1 cellular context compared by ENCODE assay signal in genomic region chr1:10626011-10626731, GRCh38.
TF ChIP-seq lines count a peak whose summit lies in the region.

No MANE protein-coding gene starts in this region.

TF ChIP-seq in HepG2, 621 proteins besides CTCF, POLR2A, EP300 and RAD21 (continued from another document):
- TF ChIP-seq, protein P1, sequence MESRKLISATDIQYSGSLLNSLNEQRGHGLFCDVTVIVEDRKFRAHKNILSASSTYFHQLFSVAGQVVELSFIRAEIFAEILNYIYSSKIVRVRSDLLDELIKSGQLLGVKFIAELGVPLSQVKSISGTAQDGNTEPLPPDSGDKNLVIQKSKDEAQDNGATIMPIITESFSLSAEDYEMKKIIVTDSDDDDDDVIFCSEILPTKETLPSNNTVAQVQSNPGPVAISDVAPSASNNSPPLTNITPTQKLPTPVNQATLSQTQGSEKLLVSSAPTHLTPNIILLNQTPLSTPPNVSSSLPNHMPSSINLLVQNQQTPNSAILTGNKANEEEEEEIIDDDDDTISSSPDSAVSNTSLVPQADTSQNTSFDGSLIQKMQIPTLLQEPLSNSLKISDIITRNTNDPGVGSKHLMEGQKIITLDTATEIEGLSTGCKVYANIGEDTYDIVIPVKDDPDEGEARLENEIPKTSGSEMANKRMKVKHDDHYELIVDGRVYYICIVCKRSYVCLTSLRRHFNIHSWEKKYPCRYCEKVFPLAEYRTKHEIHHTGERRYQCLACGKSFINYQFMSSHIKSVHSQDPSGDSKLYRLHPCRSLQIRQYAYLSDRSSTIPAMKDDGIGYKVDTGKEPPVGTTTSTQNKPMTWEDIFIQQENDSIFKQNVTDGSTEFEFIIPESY (CRISPR knock-in tag; IDR thresholded peaks at IDR 0.05): no peak
- TF ChIP-seq BCL3 (CRISPR knock-in tag; IDR thresholded peaks at IDR 0.05) (no peak), SMC3 (IDR thresholded peaks at IDR 0.05; ENCODE audit: low read length) (no peak), HMGA1 (CRISPR knock-in tag; conservative IDR thresholded peaks at IDR 0.05) (no peak), ZC3H4 (CRISPR knock-in tag; IDR thresholded peaks at IDR 0.05; ENCODE audit: borderline replicate concordance) (no peak), ZFP36L2 (CRISPR knock-in tag; IDR thresholded peaks at IDR 0.05) (no peak), ZNF713 (CRISPR knock-in tag; IDR thresholded peaks at IDR 0.05) (no peak), ATRX (CRISPR knock-in tag; IDR thresholded peaks at IDR 0.05; ENCODE audit: borderline replicate concordance) (no peak), MAZ (IDR thresholded peaks at IDR 0.05; ENCODE audit: borderline replicate concordance, low read depth, low read length) (no peak), MAZ (CRISPR knock-in tag; IDR thresholded peaks at IDR 0.05; ENCODE audit: low read depth) (no peak), ZNF564 (CRISPR knock-in tag; IDR thresholded peaks at IDR 0.05) (no peak), ZNF256 (CRISPR knock-in tag; conservative IDR thresholded peaks at IDR 0.05) (no peak), CC2D1A (CRISPR knock-in tag; IDR thresholded peaks at IDR 0.05) (no peak), FOXA3 (CRISPR knock-in tag; IDR thresholded peaks at IDR 0.05) (no peak), ZNF709 (CRISPR knock-in tag; IDR thresholded peaks at IDR 0.05) (no peak), ZKSCAN1 (IDR thresholded peaks at IDR 0.05; ENCODE audit: low read length) (no peak), BORCS8-MEF2B (CRISPR knock-in tag; IDR thresholded peaks at IDR 0.05) (no peak), MED8 (CRISPR knock-in tag; IDR thresholded peaks at IDR 0.05; ENCODE audit: insufficient replicate concordance) (no peak)
